Comparison of ENCODE assay signal across 22 cellular contexts in the genomic region with DNA sequence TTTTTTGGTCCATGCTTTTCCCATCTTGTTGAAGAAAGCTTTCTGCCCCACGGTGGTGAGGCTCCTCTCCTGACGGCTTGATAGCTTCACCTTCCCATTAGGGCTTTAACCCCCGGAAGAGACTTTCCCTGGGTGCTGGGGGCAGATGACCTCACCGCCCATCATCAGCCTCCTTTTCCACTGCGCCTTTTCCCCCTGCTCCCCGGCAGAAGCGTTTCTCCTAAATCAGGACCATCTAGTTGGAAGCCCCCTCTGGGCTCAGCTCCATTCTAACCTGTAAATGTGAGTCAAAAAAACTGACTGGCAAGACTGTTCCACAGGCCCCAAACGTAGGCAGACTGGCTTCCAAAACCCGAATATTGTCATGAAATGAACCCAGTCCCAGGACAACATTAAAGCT.
"Had no signal": no experiment of that assay in that cellular context is flagged by ENCODE, and none has a peak within 500 bp of the region (broad histone marks: within the 10 kb centered on the region; RNA-seq: fewer than 3 reads in every experiment).

No MANE protein-coding gene starts in this region.

- H3K27me3 Mint-ChIP-seq: activated naive CD4-positive, alpha-beta T cell treated with anti-CD3 and anti-CD28 coated beads, Interleukin-2, amount 50 U/mL, for 24 hours; naive thymus-derived CD4-positive, alpha-beta T cell; stimulated activated memory B cell treated with anti-CD40 and anti-IgM and Interleukin-4, amounts not matched to agents 10 μg/mL and 1 μg/mL and 100 μg/mL, for 72 hours had no signal

- H3K27me3 ChIP-seq: foreskin keratinocyte, hepatocyte, stomach, suprapubic skin, transverse colon, uterus had no signal

- ATAC-seq: activated CD8-positive, alpha-beta T cell treated with anti-CD3 and anti-CD28 coated beads, Interleukin-2, amount 10 ng/mL, durations not matched to agents 7 days and 5 days; foreskin keratinocyte; naive thymus-derived CD4-positive, alpha-beta T cell; sciatic nerve; stimulated activated memory B cell treated with anti-CD40 and anti-IgM and Interleukin-4, amounts not matched to agents 10 μg/mL and 1 μg/mL and 100 μg/mL, for 72 hours had no signal

- H3K4me2 ChIP-seq: hepatocyte had no signal

- H3K27ac Mint-ChIP-seq: activated naive CD4-positive, alpha-beta T cell treated with anti-CD3 and anti-CD28 coated beads, Interleukin-2, amount 50 U/mL, for 24 hours; brain; naive thymus-derived CD4-positive, alpha-beta T cell; stimulated activated memory B cell treated with anti-CD40 and anti-IgM and Interleukin-4, amounts not matched to agents 10 μg/mL and 1 μg/mL and 100 μg/mL, for 72 hours had no signal

- H3K4me1 ChIP-seq: foreskin keratinocyte, transverse colon, uterus had no signal

- FAIRE-seq: small intestine, TTC549 had no signal

- DNase-seq: activated CD4-positive, alpha-beta T cell treated with anti-CD3 and anti-CD28 coated beads, Interleukin-2, amount 50 U/mL, for 1 hour; activated CD8-positive, alpha-beta T cell treated with anti-CD3 and anti-CD28 coated beads, Interleukin-2, amount 10 ng/mL, durations not matched to agents 7 days and 5 days; activated gamma-delta T cell treated with Interleukin-2 at 50 U/mL for 16 hours; dermis blood vessel endothelial cell; effector CD8-positive, alpha-beta T cell; foreskin keratinocyte; mesendoderm; naive thymus-derived CD4-positive, alpha-beta T cell; small intestine; stimulated activated CD4-positive, alpha-beta T cell treated with anti-CD3 and anti-CD28 coated beads, Interleukin-15, amount 100 ng/mL, for 24 hours; T-helper 1 cell; transverse colon had no signal

- H3K36me3 ChIP-seq: uterus had no signal

- H3K9me3 Mint-ChIP-seq: activated naive CD4-positive, alpha-beta T cell treated with anti-CD3 and anti-CD28 coated beads, Interleukin-2, amount 50 U/mL, for 24 hours; naive thymus-derived CD4-positive, alpha-beta T cell; stimulated activated memory B cell treated with anti-CD40 and anti-IgM and Interleukin-4, amounts not matched to agents 10 μg/mL and 1 μg/mL and 100 μg/mL, for 72 hours had no signal

- H3K9me3 ChIP-seq: stomach, suprapubic skin, transverse colon, uterus had no signal

- H3K4me3 Mint-ChIP-seq: activated CD8-positive, alpha-beta T cell treated with anti-CD3 and anti-CD28 coated beads, Interleukin-2, amount 10 ng/mL, durations not matched to agents 7 days and 5 days; activated naive CD4-positive, alpha-beta T cell treated with anti-CD3 and anti-CD28 coated beads, Interleukin-2, amount 50 U/mL, for 24 hours; naive thymus-derived CD4-positive, alpha-beta T cell; stimulated activated memory B cell treated with anti-CD40 and anti-IgM and Interleukin-4, amounts not matched to agents 10 μg/mL and 1 μg/mL and 100 μg/mL, for 72 hours had no signal

- H3K27ac ChIP-seq: foreskin keratinocyte, hepatocyte, stomach, suprapubic skin, transverse colon, uterus, WERI-Rb-1 had no signal

- H3K4me3 ChIP-seq: hepatocyte, stomach, suprapubic skin, transverse colon, uterus had no signal
